23 cellular contexts compared by ENCODE assay signal in genomic region chr5:103375863-103376591, GRCh38.
"Had no signal": no experiment of that assay in that cellular context is flagged by ENCODE, and none has a peak within 500 bp of the region (broad histone marks: within the 10 kb centered on the region; RNA-seq: fewer than 3 reads in every experiment).

No MANE protein-coding gene starts in this region.

- DNase-seq: activated B cell treated with CpG ODN at 0.5 μM for 24 hours; activated CD4-positive, alpha-beta T cell treated with anti-CD3 and anti-CD28 coated beads for 48 hours; activated CD8-positive, alpha-beta T cell treated with anti-CD3 and anti-CD28 coated beads for 36 hours; activated gamma-delta T cell; activated T-cell treated with anti-CD3 and anti-CD28 coated beads, Interleukin-2, amount 50 U/mL, for 48 hours; dermis blood vessel endothelial cell; effector memory CD8-positive, alpha-beta T cell; head of caudate nucleus; left cardiac atrium; natural killer cell; occipital lobe; stimulated activated CD4-positive, alpha-beta T cell treated with anti-CD3 and anti-CD28 coated beads, Interleukin-4, amount 100 ng/mL, for 24 hours; stimulated activated naive CD4-positive, alpha-beta T cell treated with Interleukin-2 at 50 U/mL for 16 hours; substantia nigra; T-helper 2 cell; transverse colon had no signal

- H3K27ac Mint-ChIP-seq: activated B cell treated with CpG ODN at 0.5 μM for 24 hours; activated CD8-positive, alpha-beta T cell treated with anti-CD3 and anti-CD28 coated beads for 36 hours; activated naive CD4-positive, alpha-beta T cell treated with anti-CD3 and anti-CD28 coated beads, Interleukin-2, amount 50 U/mL, for 72 hours; effector memory CD8-positive, alpha-beta T cell; natural killer cell; progenitor cell of endocrine pancreas had no signal

- H3K4me1 ChIP-seq: transverse colon had no signal

- H3K27me3 ChIP-seq: brain microvascular endothelial cell, right atrium auricular region, transverse colon had no signal

- ATAC-seq: activated CD8-positive, alpha-beta T cell treated with anti-CD3 and anti-CD28 coated beads for 36 hours; activated naive CD4-positive, alpha-beta T cell treated with anti-CD3 and anti-CD28 coated beads, Interleukin-2, amount 50 U/mL, for 72 hours; effector memory CD8-positive, alpha-beta T cell; left cardiac atrium; natural killer cell had no signal

- H3K4me3 Mint-ChIP-seq: activated B cell treated with CpG ODN at 0.5 μM for 24 hours; activated CD8-positive, alpha-beta T cell treated with anti-CD3 and anti-CD28 coated beads for 36 hours; effector memory CD8-positive, alpha-beta T cell; natural killer cell had no signal

- H3K36me3 ChIP-seq: brain microvascular endothelial cell, right atrium auricular region, transverse colon had no signal

- H3K9me3 Mint-ChIP-seq: activated B cell treated with CpG ODN at 0.5 μM for 24 hours; activated CD8-positive, alpha-beta T cell treated with anti-CD3 and anti-CD28 coated beads for 36 hours; effector memory CD8-positive, alpha-beta T cell had no signal

- H3K27me3 Mint-ChIP-seq: activated B cell treated with CpG ODN at 0.5 μM for 24 hours, progenitor cell of endocrine pancreas had no signal

- H3K9me3 ChIP-seq: right atrium auricular region, transverse colon had no signal

- H3K36me3 Mint-ChIP-seq: activated naive CD4-positive, alpha-beta T cell treated with anti-CD3 and anti-CD28 coated beads, Interleukin-2, amount 50 U/mL, for 72 hours; natural killer cell had no signal

- H3K4me3 ChIP-seq: lung, right atrium auricular region, skin epidermis, transverse colon had no signal

- H3K27ac ChIP-seq: brain microvascular endothelial cell, epithelial cell of prostate, right atrium auricular region, skin epidermis, transverse colon had no signal

- H3K4me1 Mint-ChIP-seq: activated B cell treated with CpG ODN at 0.5 μM for 24 hours, natural killer cell had no signal
